Comparison of ENCODE assay signal across 22 cellular contexts in the genomic region with DNA sequence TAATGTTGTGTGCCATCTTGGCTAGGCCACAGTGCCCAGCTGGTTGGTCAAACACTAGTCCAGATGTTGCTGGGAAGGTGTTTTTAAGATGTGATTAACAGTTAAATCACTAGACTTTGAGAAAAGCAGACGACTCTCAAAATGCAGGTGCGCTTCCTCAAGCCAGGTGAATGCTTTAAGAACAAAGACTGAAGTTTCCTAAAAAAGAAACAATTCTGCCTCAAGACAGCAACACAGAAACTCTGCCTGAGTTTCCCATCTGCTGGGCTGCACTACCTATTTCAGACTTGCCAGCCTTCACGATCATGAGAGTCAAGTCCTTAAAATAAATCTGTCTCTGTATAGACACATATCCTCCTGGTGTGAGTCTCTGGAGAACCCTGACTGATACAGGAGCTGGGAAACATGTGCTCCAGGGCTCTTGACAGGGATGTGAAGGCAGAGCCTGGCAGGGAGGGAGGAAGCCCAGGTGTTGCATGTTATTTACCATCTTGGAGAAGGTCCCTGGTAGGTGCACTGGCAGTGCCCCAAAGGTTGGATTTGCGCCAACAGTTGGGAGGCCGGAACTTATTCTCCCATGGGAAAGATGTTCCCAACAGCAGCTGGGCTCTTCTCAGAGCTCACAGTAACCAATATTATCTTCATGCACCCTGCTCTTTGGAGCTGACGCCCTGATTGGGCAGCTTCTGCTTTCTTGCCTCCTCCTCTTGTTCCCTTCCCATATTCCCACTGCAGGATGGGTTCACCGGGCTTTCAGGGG. TPM values are rescaled to one million over a fixed set of nuclear protein-coding genes. Genes with fewer than 3 reads are reported as not detected.
DNase-seq lines count a peak whose midpoint lies in the region; ATAC-seq and TF ChIP-seq lines count a peak whose summit lies in the region.
"Had no signal": no experiment of that assay in that cellular context is flagged by ENCODE, and none has a peak within 500 bp of the region (broad histone marks: within the 10 kb centered on the region; RNA-seq: fewer than 3 reads in every experiment).

No MANE protein-coding gene starts in this region.

- CTCF ChIA-PET in activated CD4-positive, alpha-beta memory T cell treated with anti-CD3 and anti-CD28 coated beads for 36 hours (lab: Charles Lee) = no interaction called here

- H3K4me3 ChIP-seq in LNCaP clone FGC (ENCODE audit: low read depth, low read length) = no peak overlapping the region
- H3K4me3 ChIP-seq: hepatocyte, vagina had no signal

- H3K4me1 Mint-ChIP-seq in mesothelial cell of epicardium = peaks cover 32% of the 10 kb centered on the region
- H3K4me1 Mint-ChIP-seq in activated CD4-positive, alpha-beta memory T cell treated with anti-CD3 and anti-CD28 coated beads for 36 hours (ENCODE audit: low read depth) = no peaks in the 10 kb centered on the region
- H3K4me1 Mint-ChIP-seq: central memory CD8-positive, alpha-beta T cell had no signal

- H3K4me3 Mint-ChIP-seq in mesothelial cell of epicardium = no peak overlapping the region
- H3K4me3 Mint-ChIP-seq in activated CD4-positive, alpha-beta memory T cell treated with anti-CD3 and anti-CD28 coated beads for 36 hours = no peak overlapping the region
- H3K4me3 Mint-ChIP-seq: activated CD8-positive, alpha-beta T cell treated with anti-CD3 and anti-CD28 coated beads, Interleukin-2, amount 10 ng/mL, durations not matched to agents 7 days and 5 days; activated naive CD4-positive, alpha-beta T cell treated with anti-CD3 and anti-CD28 coated beads for 36 hours; activated T-cell treated with anti-CD3 and anti-CD28 coated beads, Interleukin-2, amount 50 U/mL, for 24 hours; central memory CD8-positive, alpha-beta T cell had no signal

- H3K27ac Mint-ChIP-seq in mesothelial cell of epicardium = peak overlapping the region; percentile 9
- no peak overlapping the region for H3K27ac Mint-ChIP-seq in activated CD4-positive, alpha-beta memory T cell treated with anti-CD3 and anti-CD28 coated beads for 36 hours
- H3K27ac Mint-ChIP-seq: activated CD8-positive, alpha-beta T cell treated with anti-CD3 and anti-CD28 coated beads, Interleukin-2, amount 10 ng/mL, durations not matched to agents 7 days and 5 days; activated naive CD4-positive, alpha-beta T cell treated with anti-CD3 and anti-CD28 coated beads for 36 hours; activated T-cell treated with anti-CD3 and anti-CD28 coated beads, Interleukin-2, amount 50 U/mL, for 24 hours had no signal

- ATAC-seq in SK-N-SH treated with all-trans-retinoic acid at 6 μM for 48 hours = no peak
- ATAC-seq: activated CD8-positive, alpha-beta T cell treated with anti-CD3 and anti-CD28 coated beads, Interleukin-2, amount 10 ng/mL, durations not matched to agents 7 days and 5 days; right cardiac atrium had no signal

- H3K9me3 Mint-ChIP-seq in mesothelial cell of epicardium = no peaks in the 10 kb centered on the region
- no peaks in the 10 kb centered on the region for H3K9me3 Mint-ChIP-seq in activated CD4-positive, alpha-beta memory T cell treated with anti-CD3 and anti-CD28 coated beads for 36 hours
- H3K9me3 Mint-ChIP-seq: activated naive CD4-positive, alpha-beta T cell treated with anti-CD3 and anti-CD28 coated beads for 36 hours; activated T-cell treated with anti-CD3 and anti-CD28 coated beads, Interleukin-2, amount 50 U/mL, for 24 hours had no signal

- peak; percentile 31 for DNase-seq in COLO668 (lab: John Stamatoyannopoulos, UW; ENCODE audit: unreplicated experiment)
- peak; percentile 92 for DNase-seq in LNCaP clone FGC (ENCODE audit: low read depth)
- DNase-seq in NCI-H345 treated with DMSO at 0.1 percent for 48 hours (lab: John Stamatoyannopoulos, UW; ENCODE audit: unreplicated experiment) = peak; percentile 78
- DNase-seq in mesothelial cell of epicardium (ENCODE audit: low spot score in 2 of 2, unreplicated experiment in 2 of 2) = no peak
- DNase-seq in activated naive CD4-positive, alpha-beta T cell treated with anti-CD3 and anti-CD28 coated beads, Interleukin-2, amount 50 U/mL, for 16 hours = no peak
- DNase-seq in activated CD4-positive, alpha-beta memory T cell treated with anti-CD3 and anti-CD28 coated beads for 36 hours = no peak
- no peak for DNase-seq in activated naive CD4-positive, alpha-beta T cell treated with Interleukin-2 at 50 U/mL for 16 hours
- DNase-seq: activated CD4-positive, CD25-positive, alpha-beta regulatory T cell; activated CD8-positive, alpha-beta T cell treated with anti-CD3 and anti-CD28 coated beads, Interleukin-2, amount 10 ng/mL, durations not matched to agents 7 days and 5 days; activated naive CD4-positive, alpha-beta T cell treated with anti-CD3 and anti-CD28 coated beads for 36 hours; activated T-cell treated with anti-CD3 and anti-CD28 coated beads, Interleukin-2, amount 50 U/mL, for 24 hours; anterior cingulate cortex; DND-41; foreskin melanocyte; right cardiac atrium; SK-N-SH; substantia nigra; T-helper 9 cell had no signal

- no peak for TF ChIP-seq CTCF in LNCaP clone FGC (IDR thresholded peaks at IDR 0.05; ENCODE audit: control insufficient read depth, extremely low read depth, insufficient read depth)
- no peak for TF ChIP-seq CTCF in mesothelial cell of epicardium (IDR thresholded peaks at IDR 0.05; ENCODE audit: unreplicated experiment)

- intact Hi-C loops in activated CD4-positive, alpha-beta memory T cell treated with anti-CD3 and anti-CD28 coated beads for 36 hours (cut with micrococcal nuclease) = no loop called here

- no peaks in the 10 kb centered on the region for H3K36me3 Mint-ChIP-seq in mesothelial cell of epicardium
- no peaks in the 10 kb centered on the region for H3K36me3 Mint-ChIP-seq in activated CD4-positive, alpha-beta memory T cell treated with anti-CD3 and anti-CD28 coated beads for 36 hours

- POLR2A ChIA-PET in activated CD4-positive, alpha-beta memory T cell treated with anti-CD3 and anti-CD28 coated beads for 36 hours (lab: Charles Lee) = no interaction called here

- peaks cover 7% of the 10 kb centered on the region for H3K27me3 Mint-ChIP-seq in mesothelial cell of epicardium (ENCODE audit: low read depth)
- H3K27me3 Mint-ChIP-seq in activated CD4-positive, alpha-beta memory T cell treated with anti-CD3 and anti-CD28 coated beads for 36 hours = no peaks in the 10 kb centered on the region
- H3K27me3 Mint-ChIP-seq: central memory CD8-positive, alpha-beta T cell had no signal

TF ChIP-seq in SK-N-SH treated with all-trans-retinoic acid at 6 μM for 48 hours, 23 proteins besides CTCF, POLR2A, EP300 and RAD21:
- TF ChIP-seq TSHZ2 (CRISPR knock-in tag; IDR thresholded peaks at IDR 0.05) (no peak), ZC3H10 (CRISPR knock-in tag; IDR thresholded peaks at IDR 0.05) (no peak)

RNA-seq across cellular contexts. Expression of gene ST6GAL2, which starts 43.9 kb away (rescaled TPM):
- total RNA-seq in mesothelial cell of epicardium = 16.3 to 19.4 TPM (median 19.3 TPM) in 3 replicates
- total RNA-seq in activated CD4-positive, alpha-beta memory T cell treated with anti-CD3 and anti-CD28 coated beads for 36 hours = not detected
- total RNA-seq: activated CD8-positive, alpha-beta T cell treated with anti-CD3 and anti-CD28 coated beads, Interleukin-2, amount 10 ng/mL, durations not matched to agents 7 days and 5 days; activated naive CD4-positive, alpha-beta T cell treated with anti-CD3 and anti-CD28 coated beads for 36 hours had no signal

Comparison
In these comparisons a context has a peak if more than half of its experiments do, and no peak if none do; other contexts are left out.
1. DNase-seq: peak in COLO668 (single experiment), LNCaP clone FGC (single experiment) and NCI-H345 treated with DMSO at 0.1 percent for 48 hours (single experiment); none in mesothelial cell of epicardium (0 of 2), activated naive CD4-positive, alpha-beta T cell treated with anti-CD3 and anti-CD28 coated beads, Interleukin-2, amount 50 U/mL, for 16 hours (single experiment), activated CD4-positive, alpha-beta memory T cell treated with anti-CD3 and anti-CD28 coated beads for 36 hours (single experiment) and activated naive CD4-positive, alpha-beta T cell treated with Interleukin-2 at 50 U/mL for 16 hours (single experiment).
2. RNA of gene ST6GAL2, which starts 43.9 kb away (total RNA-seq): 16.3 to 19.4 TPM in mesothelial cell of epicardium; not detected in activated CD4-positive, alpha-beta memory T cell treated with anti-CD3 and anti-CD28 coated beads for 36 hours; every median in the first group is over 10 times any median in the second.